Comparison of ENCODE assay signal across 1 cellular context in the genomic region with DNA sequence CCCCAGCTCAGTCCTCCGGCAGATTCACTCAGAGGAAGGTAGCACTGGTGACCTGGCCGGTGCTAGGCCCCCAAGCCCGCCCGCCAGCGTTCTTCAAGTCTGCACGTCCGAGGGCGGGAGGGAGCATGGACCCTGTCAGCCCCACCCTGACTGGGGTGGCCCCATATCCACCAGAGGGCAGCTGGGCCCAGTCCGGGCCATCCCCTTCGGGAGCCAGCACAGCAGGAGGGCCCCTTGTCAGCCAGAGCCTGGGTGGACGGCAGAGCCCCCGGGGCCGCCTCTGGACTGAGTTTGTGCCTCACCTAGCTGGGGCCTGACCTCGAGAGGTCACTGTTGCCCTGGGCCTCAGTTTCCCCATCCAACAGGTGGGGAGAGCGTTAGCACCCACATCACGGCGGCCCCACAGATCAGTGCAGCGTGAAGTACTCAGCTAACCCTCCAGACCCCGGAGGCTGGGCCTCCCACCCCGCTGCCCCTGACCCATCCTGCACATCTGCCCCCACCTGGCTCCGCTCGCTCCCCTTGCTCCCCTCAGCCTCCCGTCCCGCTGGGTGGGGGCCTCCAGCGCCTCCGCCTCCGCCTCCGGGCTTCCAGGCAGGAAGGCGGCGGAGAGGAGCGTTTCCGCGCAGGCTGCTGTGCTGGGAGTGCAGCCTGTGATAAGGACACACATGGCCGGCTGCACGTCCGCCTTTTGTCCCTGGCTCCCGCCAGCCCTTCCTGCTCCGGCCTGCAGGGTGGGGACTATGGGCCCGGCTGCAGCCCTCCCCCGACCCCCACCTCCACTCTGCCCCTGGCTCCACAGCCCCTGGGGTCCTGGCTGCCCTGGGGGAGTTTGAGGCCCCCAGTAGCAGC.
TF ChIP-seq lines count a peak whose summit lies in the region.

No MANE protein-coding gene starts in this region.

TF ChIP-seq in K562, 482 proteins besides CTCF, POLR2A, EP300 and RAD21 (continued from another document and continues in another):
- TF ChIP-seq, protein P1, sequence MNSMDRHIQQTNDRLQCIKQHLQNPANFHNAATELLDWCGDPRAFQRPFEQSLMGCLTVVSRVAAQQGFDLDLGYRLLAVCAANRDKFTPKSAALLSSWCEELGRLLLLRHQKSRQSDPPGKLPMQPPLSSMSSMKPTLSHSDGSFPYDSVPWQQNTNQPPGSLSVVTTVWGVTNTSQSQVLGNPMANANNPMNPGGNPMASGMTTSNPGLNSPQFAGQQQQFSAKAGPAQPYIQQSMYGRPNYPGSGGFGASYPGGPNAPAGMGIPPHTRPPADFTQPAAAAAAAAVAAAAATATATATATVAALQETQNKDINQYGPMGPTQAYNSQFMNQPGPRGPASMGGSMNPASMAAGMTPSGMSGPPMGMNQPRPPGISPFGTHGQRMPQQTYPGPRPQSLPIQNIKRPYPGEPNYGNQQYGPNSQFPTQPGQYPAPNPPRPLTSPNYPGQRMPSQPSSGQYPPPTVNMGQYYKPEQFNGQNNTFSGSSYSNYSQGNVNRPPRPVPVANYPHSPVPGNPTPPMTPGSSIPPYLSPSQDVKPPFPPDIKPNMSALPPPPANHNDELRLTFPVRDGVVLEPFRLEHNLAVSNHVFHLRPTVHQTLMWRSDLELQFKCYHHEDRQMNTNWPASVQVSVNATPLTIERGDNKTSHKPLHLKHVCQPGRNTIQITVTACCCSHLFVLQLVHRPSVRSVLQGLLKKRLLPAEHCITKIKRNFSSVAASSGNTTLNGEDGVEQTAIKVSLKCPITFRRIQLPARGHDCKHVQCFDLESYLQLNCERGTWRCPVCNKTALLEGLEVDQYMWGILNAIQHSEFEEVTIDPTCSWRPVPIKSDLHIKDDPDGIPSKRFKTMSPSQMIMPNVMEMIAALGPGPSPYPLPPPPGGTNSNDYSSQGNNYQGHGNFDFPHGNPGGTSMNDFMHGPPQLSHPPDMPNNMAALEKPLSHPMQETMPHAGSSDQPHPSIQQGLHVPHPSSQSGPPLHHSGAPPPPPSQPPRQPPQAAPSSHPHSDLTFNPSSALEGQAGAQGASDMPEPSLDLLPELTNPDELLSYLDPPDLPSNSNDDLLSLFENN (IDR thresholded peaks at IDR 0.05; ENCODE audit: low read depth in 2 of 2, low read length in 2 of 2), result peak in 1 of 2 experiments; percentile 56; a peak in 2 of 4 replicates
- TF ChIP-seq, protein P2, sequence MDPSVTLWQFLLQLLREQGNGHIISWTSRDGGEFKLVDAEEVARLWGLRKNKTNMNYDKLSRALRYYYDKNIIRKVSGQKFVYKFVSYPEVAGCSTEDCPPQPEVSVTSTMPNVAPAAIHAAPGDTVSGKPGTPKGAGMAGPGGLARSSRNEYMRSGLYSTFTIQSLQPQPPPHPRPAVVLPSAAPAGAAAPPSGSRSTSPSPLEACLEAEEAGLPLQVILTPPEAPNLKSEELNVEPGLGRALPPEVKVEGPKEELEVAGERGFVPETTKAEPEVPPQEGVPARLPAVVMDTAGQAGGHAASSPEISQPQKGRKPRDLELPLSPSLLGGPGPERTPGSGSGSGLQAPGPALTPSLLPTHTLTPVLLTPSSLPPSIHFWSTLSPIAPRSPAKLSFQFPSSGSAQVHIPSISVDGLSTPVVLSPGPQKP (CRISPR knock-in tag; IDR thresholded peaks at IDR 0.05), result no peak
- TF ChIP-seq SIN3B (IDR thresholded peaks at IDR 0.05; ENCODE audit: low read depth), result no peak
- TF ChIP-seq CBFA2T3 (IDR thresholded peaks at IDR 0.05), result peak; percentile 88
- no peak for TF ChIP-seq GABPB2 (CRISPR knock-in tag; conservative IDR thresholded peaks at IDR 0.05)
- peak; percentile 72 for TF ChIP-seq VEZF1 (CRISPR knock-in tag; IDR thresholded peaks at IDR 0.05)
- no peak for TF ChIP-seq XRCC3 (IDR thresholded peaks at IDR 0.05)
- no peak for TF ChIP-seq TRIM28 (IDR thresholded peaks at IDR 0.05)
- TF ChIP-seq ZNF583 (CRISPR knock-in tag; IDR thresholded peaks at IDR 0.05), result 0 out of 2 replicates have a peak, but pooled peaks have one; percentile 42
- TF ChIP-seq CC2D1A (IDR thresholded peaks at IDR 0.05), result peak; percentile 21; the same call in 1 of the 2 replicates
- peak; percentile 40; the same call in 1 of the 2 replicates for TF ChIP-seq ATF7 (IDR thresholded peaks at IDR 0.05)
- no peak for TF ChIP-seq ATF1 (CRISPR knock-in tag; IDR thresholded peaks at IDR 0.05)
- peak; percentile 51; the same call in 1 of the 2 replicates for TF ChIP-seq ATF1 (tag; IDR thresholded peaks at IDR 0.05)
- TF ChIP-seq ZNF75A (CRISPR knock-in tag; IDR thresholded peaks at IDR 0.05), result no peak
- no peak for TF ChIP-seq TFAM (CRISPR knock-in tag; conservative IDR thresholded peaks at IDR 0.05)
- TF ChIP-seq ETV6 (IDR thresholded peaks at IDR 0.05; ENCODE audit: borderline replicate concordance in 1 of 2, low read depth in 2 of 2, low read length in 1 of 2), result peak in 1 of 2 experiments; percentile 42; a peak in 1 of 4 replicates
- no peak for TF ChIP-seq ETV6 (CRISPR knock-in tag; IDR thresholded peaks at IDR 0.05; ENCODE audit: borderline replicate concordance)
- TF ChIP-seq TRIM24 (IDR thresholded peaks at IDR 0.05), result peak in 1 of 2 experiments; percentile 24; a peak in 1 of 4 replicates
- peak; percentile 27; the same call in 1 of the 2 replicates for TF ChIP-seq RB1 (IDR thresholded peaks at IDR 0.05; ENCODE audit: low read depth)
- peak; percentile 62 for TF ChIP-seq BHLHE40 (IDR thresholded peaks at IDR 0.05; ENCODE audit: low read length)
- TF ChIP-seq, protein P3, sequence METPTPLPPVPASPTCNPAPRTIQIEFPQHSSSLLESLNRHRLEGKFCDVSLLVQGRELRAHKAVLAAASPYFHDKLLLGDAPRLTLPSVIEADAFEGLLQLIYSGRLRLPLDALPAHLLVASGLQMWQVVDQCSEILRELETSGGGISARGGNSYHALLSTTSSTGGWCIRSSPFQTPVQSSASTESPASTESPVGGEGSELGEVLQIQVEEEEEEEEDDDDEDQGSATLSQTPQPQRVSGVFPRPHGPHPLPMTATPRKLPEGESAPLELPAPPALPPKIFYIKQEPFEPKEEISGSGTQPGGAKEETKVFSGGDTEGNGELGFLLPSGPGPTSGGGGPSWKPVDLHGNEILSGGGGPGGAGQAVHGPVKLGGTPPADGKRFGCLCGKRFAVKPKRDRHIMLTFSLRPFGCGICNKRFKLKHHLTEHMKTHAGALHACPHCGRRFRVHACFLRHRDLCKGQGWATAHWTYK (CRISPR knock-in tag; IDR thresholded peaks at IDR 0.05), result peak; percentile 51; the same call in 1 of the 2 replicates
- TF ChIP-seq YBX1 (IDR thresholded peaks at IDR 0.05), result no peak
- no peak for TF ChIP-seq ZFPM2 (CRISPR knock-in tag; IDR thresholded peaks at IDR 0.05)
- no peak for TF ChIP-seq RFX1 (IDR thresholded peaks at IDR 0.05)
- TF ChIP-seq, protein P4, sequence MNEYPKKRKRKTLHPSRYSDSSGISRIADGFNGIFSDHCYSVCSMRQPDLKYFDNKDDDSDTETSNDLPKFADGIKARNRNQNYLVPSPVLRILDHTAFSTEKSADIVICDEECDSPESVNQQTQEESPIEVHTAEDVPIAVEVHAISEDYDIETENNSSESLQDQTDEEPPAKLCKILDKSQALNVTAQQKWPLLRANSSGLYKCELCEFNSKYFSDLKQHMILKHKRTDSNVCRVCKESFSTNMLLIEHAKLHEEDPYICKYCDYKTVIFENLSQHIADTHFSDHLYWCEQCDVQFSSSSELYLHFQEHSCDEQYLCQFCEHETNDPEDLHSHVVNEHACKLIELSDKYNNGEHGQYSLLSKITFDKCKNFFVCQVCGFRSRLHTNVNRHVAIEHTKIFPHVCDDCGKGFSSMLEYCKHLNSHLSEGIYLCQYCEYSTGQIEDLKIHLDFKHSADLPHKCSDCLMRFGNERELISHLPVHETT (CRISPR knock-in tag; conservative IDR thresholded peaks at IDR 0.05 in 1 of 2, IDR thresholded peaks at IDR 0.05 in 1 of 2), result no peak
- TF ChIP-seq MEIS2 (IDR thresholded peaks at IDR 0.05; ENCODE audit: partially characterized antibody), result no peak
- TF ChIP-seq, protein P5, sequence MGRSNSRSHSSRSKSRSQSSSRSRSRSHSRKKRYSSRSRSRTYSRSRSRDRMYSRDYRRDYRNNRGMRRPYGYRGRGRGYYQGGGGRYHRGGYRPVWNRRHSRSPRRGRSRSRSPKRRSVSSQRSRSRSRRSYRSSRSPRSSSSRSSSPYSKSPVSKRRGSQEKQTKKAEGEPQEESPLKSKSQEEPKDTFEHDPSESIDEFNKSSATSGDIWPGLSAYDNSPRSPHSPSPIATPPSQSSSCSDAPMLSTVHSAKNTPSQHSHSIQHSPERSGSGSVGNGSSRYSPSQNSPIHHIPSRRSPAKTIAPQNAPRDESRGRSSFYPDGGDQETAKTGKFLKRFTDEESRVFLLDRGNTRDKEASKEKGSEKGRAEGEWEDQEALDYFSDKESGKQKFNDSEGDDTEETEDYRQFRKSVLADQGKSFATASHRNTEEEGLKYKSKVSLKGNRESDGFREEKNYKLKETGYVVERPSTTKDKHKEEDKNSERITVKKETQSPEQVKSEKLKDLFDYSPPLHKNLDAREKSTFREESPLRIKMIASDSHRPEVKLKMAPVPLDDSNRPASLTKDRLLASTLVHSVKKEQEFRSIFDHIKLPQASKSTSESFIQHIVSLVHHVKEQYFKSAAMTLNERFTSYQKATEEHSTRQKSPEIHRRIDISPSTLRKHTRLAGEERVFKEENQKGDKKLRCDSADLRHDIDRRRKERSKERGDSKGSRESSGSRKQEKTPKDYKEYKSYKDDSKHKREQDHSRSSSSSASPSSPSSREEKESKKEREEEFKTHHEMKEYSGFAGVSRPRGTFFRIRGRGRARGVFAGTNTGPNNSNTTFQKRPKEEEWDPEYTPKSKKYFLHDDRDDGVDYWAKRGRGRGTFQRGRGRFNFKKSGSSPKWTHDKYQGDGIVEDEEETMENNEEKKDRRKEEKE (IDR thresholded peaks at IDR 0.05; ENCODE audit: borderline replicate concordance in 1 of 2, control insufficient read depth in 1 of 2, low read depth in 2 of 2, low read length in 1 of 2), result no peak
- no peak for TF ChIP-seq NONO (IDR thresholded peaks at IDR 0.05; ENCODE audit: low read depth in 2 of 2, low read length in 1 of 2)
- peak; percentile 8 for TF ChIP-seq NUFIP1 (IDR thresholded peaks at IDR 0.05; ENCODE audit: partially characterized antibody)
- TF ChIP-seq TAL1 (IDR thresholded peaks at IDR 0.05), result peak; percentile 53; the same call in 1 of the 2 replicates
- TF ChIP-seq SMAD1 (IDR thresholded peaks at IDR 0.05; ENCODE audit: low read depth, low read length, partially characterized antibody), result no peak
- peak; percentile 57; the same call in 1 of the 2 replicates for TF ChIP-seq RNF2 (IDR thresholded peaks at IDR 0.05)
- no peak for TF ChIP-seq ASH1L (IDR thresholded peaks at IDR 0.05; ENCODE audit: borderline replicate concordance, low read depth, partially characterized antibody)
- TF ChIP-seq PHF8 (IDR thresholded peaks at IDR 0.05; ENCODE audit: borderline replicate concordance, low read length), result peak; percentile 46; the same call in 1 of the 2 replicates
- TF ChIP-seq NFRKB (IDR thresholded peaks at IDR 0.05; ENCODE audit: low read depth), result peak; percentile 65; the same call in 1 of the 2 replicates
- no peak for TF ChIP-seq MBD1 (CRISPR knock-in tag; IDR thresholded peaks at IDR 0.05)
- no peak; the same call in 1 of the 2 replicates for TF ChIP-seq ZBTB12 (CRISPR knock-in tag; IDR thresholded peaks at IDR 0.05)
- TF ChIP-seq, protein P6, sequence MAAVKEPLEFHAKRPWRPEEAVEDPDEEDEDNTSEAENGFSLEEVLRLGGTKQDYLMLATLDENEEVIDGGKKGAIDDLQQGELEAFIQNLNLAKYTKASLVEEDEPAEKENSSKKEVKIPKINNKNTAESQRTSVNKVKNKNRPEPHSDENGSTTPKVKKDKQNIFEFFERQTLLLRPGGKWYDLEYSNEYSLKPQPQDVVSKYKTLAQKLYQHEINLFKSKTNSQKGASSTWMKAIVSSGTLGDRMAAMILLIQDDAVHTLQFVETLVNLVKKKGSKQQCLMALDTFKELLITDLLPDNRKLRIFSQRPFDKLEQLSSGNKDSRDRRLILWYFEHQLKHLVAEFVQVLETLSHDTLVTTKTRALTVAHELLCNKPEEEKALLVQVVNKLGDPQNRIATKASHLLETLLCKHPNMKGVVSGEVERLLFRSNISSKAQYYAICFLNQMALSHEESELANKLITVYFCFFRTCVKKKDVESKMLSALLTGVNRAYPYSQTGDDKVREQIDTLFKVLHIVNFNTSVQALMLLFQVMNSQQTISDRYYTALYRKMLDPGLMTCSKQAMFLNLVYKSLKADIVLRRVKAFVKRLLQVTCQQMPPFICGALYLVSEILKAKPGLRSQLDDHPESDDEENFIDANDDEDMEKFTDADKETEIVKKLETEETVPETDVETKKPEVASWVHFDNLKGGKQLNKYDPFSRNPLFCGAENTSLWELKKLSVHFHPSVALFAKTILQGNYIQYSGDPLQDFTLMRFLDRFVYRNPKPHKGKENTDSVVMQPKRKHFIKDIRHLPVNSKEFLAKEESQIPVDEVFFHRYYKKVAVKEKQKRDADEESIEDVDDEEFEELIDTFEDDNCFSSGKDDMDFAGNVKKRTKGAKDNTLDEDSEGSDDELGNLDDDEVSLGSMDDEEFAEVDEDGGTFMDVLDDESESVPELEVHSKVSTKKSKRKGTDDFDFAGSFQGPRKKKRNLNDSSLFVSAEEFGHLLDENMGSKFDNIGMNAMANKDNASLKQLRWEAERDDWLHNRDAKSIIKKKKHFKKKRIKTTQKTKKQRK (IDR thresholded peaks at IDR 0.05; ENCODE audit: borderline replicate concordance, low read depth, low read length), result no peak
